In the genomic region with DNA sequence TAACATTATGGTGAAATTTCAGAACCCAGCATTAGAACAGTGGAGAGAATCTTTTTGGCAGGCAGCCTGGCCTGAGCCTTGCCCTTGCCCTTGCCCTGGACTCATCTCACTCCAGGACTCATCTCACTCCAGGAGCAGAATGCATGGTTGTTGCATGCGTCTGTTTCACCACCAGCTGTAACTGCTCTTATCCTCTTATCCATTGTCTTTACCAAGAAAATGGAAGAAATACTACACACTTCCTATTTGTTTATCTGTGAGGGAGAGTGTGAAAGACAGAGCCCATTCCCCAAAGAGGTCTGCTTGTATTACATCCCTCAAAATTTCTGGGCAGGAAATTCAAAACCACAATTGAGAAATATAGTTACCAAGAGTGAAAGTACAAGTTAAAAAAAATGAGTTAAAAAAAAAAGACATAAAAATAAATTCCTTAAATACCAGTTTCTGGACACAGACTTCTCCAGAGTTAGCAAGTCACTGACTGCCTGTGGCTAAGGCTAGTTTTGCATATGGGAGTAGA, we compare ENCODE assay signal across 12 cellular contexts.
DNase-seq lines count a peak whose midpoint lies in the region; ATAC-seq, FAIRE-seq and TF ChIP-seq lines count a peak whose summit lies in the region.
"Had no signal": no experiment of that assay in that cellular context is flagged by ENCODE, and none has a peak within 500 bp of the region (broad histone marks: within the 10 kb centered on the region; RNA-seq: fewer than 3 reads in every experiment).

No MANE protein-coding gene starts in this region.

- H2BK12ac ChIP-seq in trophoblast cell (ENCODE audit: low read length): no peak overlapping the region

- H3K4me3 ChIP-seq in lung (no peak overlapping the region), trophoblast cell (ENCODE audit: low read depth, low read length) (no peak overlapping the region)
- H3K4me3 ChIP-seq: Peyer's patch had no signal

- no peaks in the 10 kb centered on the region for H3K79me1 ChIP-seq in trophoblast cell (ENCODE audit: low read length)

- DNase-seq in A172 (ENCODE audit: low spot score) (peak; percentile 38), HTR-8/SVneo (ENCODE audit: insufficient read length, low spot score) (peak; percentile 10), chondrocyte (ENCODE audit: low spot score) (no peak), lung (ENCODE audit: low spot score) (peak; percentile 46), trophoblast cell (no peak), GM19239 (ENCODE audit: insufficient read length, low spot score) (no peak), pons (ENCODE audit: low spot score) (no peak), amygdala (lab: John Stamatoyannopoulos, UW) (no peak)
- DNase-seq: DND-41, NCI-H2029, Peyer's patch had no signal

- FAIRE-seq in HTR-8/SVneo (lab: Jason Lieb, UNC): no peak
- FAIRE-seq in GM19239 (lab: Jason Lieb, UNC): no peak

- H3K27ac ChIP-seq in lung (ENCODE audit: low read depth in 1 of 2, low read length in 1 of 2): no peak overlapping the region
- no peak overlapping the region for H3K27ac ChIP-seq in trophoblast cell (ENCODE audit: low read depth, low read length)
- H3K27ac ChIP-seq: neutrophil, Peyer's patch had no signal

- H2AFZ ChIP-seq in trophoblast cell (ENCODE audit: insufficient read depth, low read length, poor library complexity): no peak overlapping the region

- no peak for TF ChIP-seq CTCF in chondrocyte (IDR thresholded peaks at IDR 0.05)
- TF ChIP-seq CTCF in lung (IDR thresholded peaks at IDR 0.05; ENCODE audit: control extremely low read depth, extremely low read depth): no peak

- H3K27ac Mint-ChIP-seq in chondrocyte (ENCODE audit: unreplicated experiment): peak overlapping the region; percentile 28

- no peak overlapping the region for H3K4me2 ChIP-seq in trophoblast cell (ENCODE audit: low read length)

- peaks cover 16% of the 10 kb centered on the region for H3K4me1 Mint-ChIP-seq in chondrocyte (ENCODE audit: low read depth)

- H3K4ac ChIP-seq in trophoblast cell (ENCODE audit: low read depth, low read length): no peak overlapping the region

- ATAC-seq in lung (ENCODE audit: insufficient read depth, low FRiP score): peak; percentile 61

- H3K79me2 ChIP-seq in trophoblast cell (ENCODE audit: control insufficient read depth, insufficient read depth, low read length, poor library complexity): no peaks in the 10 kb centered on the region

- no peak overlapping the region for H3K18ac ChIP-seq in trophoblast cell (ENCODE audit: low read length)

- peaks cover 3% of the 10 kb centered on the region for H3K9me3 Mint-ChIP-seq in chondrocyte (ENCODE audit: low read depth)

- H2BK5ac ChIP-seq in trophoblast cell (ENCODE audit: low read depth, low read length, poor library complexity): no peak overlapping the region

- H3K36me3 ChIP-seq in lung (ENCODE audit: control insufficient read depth in 2 of 2, insufficient read depth in 2 of 2, low read length in 2 of 2) (no peaks in the 10 kb centered on the region), trophoblast cell (ENCODE audit: control insufficient read depth in 1 of 2, insufficient read depth in 2 of 2, low read length in 2 of 2) (no peaks in the 10 kb centered on the region)
- H3K36me3 ChIP-seq: neutrophil, Peyer's patch had no signal

- H3K4me1 ChIP-seq in lung (ENCODE audit: control insufficient read depth in 2 of 2, insufficient read depth in 2 of 2, low read length in 2 of 2): no peaks in the 10 kb centered on the region
- H3K4me1 ChIP-seq in trophoblast cell (ENCODE audit: control insufficient read depth in 1 of 2, insufficient read depth in 2 of 2, low read length in 2 of 2): no peaks in the 10 kb centered on the region
- H3K4me1 ChIP-seq: Peyer's patch had no signal

- H3K4me3 Mint-ChIP-seq in chondrocyte (ENCODE audit: unreplicated experiment): no peak overlapping the region

- no peaks in the 10 kb centered on the region for H3K36me3 Mint-ChIP-seq in chondrocyte (ENCODE audit: low read depth)

- no peak overlapping the region for H4K91ac ChIP-seq in trophoblast cell (ENCODE audit: low read depth, low read length)

- H3K27me3 Mint-ChIP-seq in chondrocyte (ENCODE audit: low read depth): peaks cover 2% of the 10 kb centered on the region

- 26 to 27% methylated on average over 1 of the region's 1 CpG for WGBS in lung, 2 donors
- WGBS in trophoblast cell (ENCODE audit: extremely low coverage, insufficient coverage, insufficient read length): no CpG with 5 or more reads among the region's 1 CpG

- no peak overlapping the region for H3K9ac ChIP-seq in trophoblast cell (ENCODE audit: low read length)

- no peak overlapping the region for H2AK5ac ChIP-seq in trophoblast cell (ENCODE audit: low read length)

- no peak overlapping the region for H2BK120ac ChIP-seq in trophoblast cell (ENCODE audit: insufficient read depth, low read length, poor library complexity)

- no peak overlapping the region for H4K8ac ChIP-seq in trophoblast cell (ENCODE audit: low read depth, low read length)

- H3K27me3 ChIP-seq in lung (ENCODE audit: control insufficient read depth, insufficient read depth) (no peaks in the 10 kb centered on the region), trophoblast cell (ENCODE audit: insufficient read depth, low read length) (no peaks in the 10 kb centered on the region)
- H3K27me3 ChIP-seq: neutrophil, Peyer's patch had no signal

- H4K12ac ChIP-seq in trophoblast cell (ENCODE audit: low read depth, low read length): no peak overlapping the region

- no peaks in the 10 kb centered on the region for H3K9me3 ChIP-seq in lung (ENCODE audit: control insufficient read depth in 2 of 2, insufficient read depth in 1 of 2, low read length in 1 of 2)
- H3K9me3 ChIP-seq in trophoblast cell (ENCODE audit: insufficient read depth, low read depth, low read length): no peaks in the 10 kb centered on the region
- H3K9me3 ChIP-seq: neutrophil had no signal

- H3K14ac ChIP-seq in trophoblast cell (ENCODE audit: low read length): no peak overlapping the region

- H3K23ac ChIP-seq in trophoblast cell (ENCODE audit: low read length): no peak overlapping the region

Comparison
In these comparisons a context has a peak if more than half of its experiments do, and no peak if none do; other contexts are left out.
1. DNase-seq: peak in A172 (single experiment), HTR-8/SVneo (single experiment) and lung (single experiment); none in chondrocyte (single experiment), trophoblast cell (0 of 2), GM19239 (single experiment), pons (single experiment) and amygdala (0 of 56).